ENCODE assay signal across 17 cellular contexts in the genomic region with DNA sequence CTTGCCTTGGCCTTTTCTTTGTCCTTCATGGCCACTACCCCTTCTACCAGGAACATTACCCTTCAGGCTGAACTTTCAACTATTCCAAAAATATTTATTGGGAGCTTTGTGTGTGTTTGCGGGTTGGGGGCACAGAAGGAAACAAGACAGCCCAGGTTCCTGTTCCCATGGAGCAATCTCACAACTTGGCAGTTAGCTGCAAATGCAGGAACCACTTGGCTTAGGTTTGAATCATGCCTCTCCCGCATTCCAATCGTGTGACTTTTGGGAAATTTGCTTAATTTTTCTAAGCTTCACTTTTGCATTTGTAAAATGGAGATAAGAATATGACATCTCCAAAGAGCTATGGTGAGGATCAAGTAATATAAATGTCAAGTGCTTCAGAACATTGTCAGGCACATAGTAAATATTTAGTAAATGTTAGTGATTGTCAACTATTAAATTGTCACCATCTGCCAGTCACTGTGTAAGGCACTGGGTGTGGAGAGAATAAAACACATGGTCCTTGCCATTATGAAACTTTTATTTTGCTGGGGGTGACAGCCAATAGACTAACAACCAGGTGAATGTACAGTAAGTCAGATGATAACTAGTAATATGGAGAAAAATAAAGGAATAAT.
A peak's percentile ranks its signal among the peaks of the same experiment; 100 is the strongest.
DNase-seq lines count a peak whose midpoint lies in the region; FAIRE-seq and TF ChIP-seq lines count a peak whose summit lies in the region.
"Had no signal": no experiment of that assay in that cellular context is flagged by ENCODE, and none has a peak within 500 bp of the region (broad histone marks: within the 10 kb centered on the region; RNA-seq: fewer than 3 reads in every experiment).

No MANE protein-coding gene starts in this region.

- no peaks in the 10 kb centered on the region for H3K9me3 ChIP-seq in SK-N-SH
- H3K9me3 ChIP-seq in fibroblast of lung (ENCODE audit: control insufficient read depth, insufficient read depth, low read depth, low read length), result no peaks in the 10 kb centered on the region
- no peaks in the 10 kb centered on the region for H3K9me3 ChIP-seq in WERI-Rb-1 (ENCODE audit: severe bottlenecking)
- H3K9me3 ChIP-seq: psoas muscle, SJCRH30 had no signal

- H3K36me3 Mint-ChIP-seq in Calu3 (ENCODE audit: insufficient read depth, unreplicated experiment), result no peaks in the 10 kb centered on the region
- no peaks in the 10 kb centered on the region for H3K36me3 Mint-ChIP-seq in osteocyte (ENCODE audit: unreplicated experiment)
- H3K36me3 Mint-ChIP-seq: stimulated activated naive B cell treated with anti-CD40 and anti-IgM and Interleukin-4, amounts not matched to agents 10 μg/mL and 1 μg/mL and 100 μg/mL, for 72 hours had no signal

- H2AFZ ChIP-seq in SK-N-SH (ENCODE audit: low read depth) (peak overlapping the region; percentile 53; the same call in 1 of the 2 replicates), fibroblast of lung (ENCODE audit: low read length) (peak overlapping the region; percentile 17)

- no peaks in the 10 kb centered on the region for H3K9me2 ChIP-seq in SK-N-SH

- POLR2A ChIA-PET in SK-N-SH (lab: Yijun Ruan, JAX), result no interaction called here

- intact Hi-C loops in Calu3 (cut with micrococcal nuclease; ENCODE audit: unreplicated experiment), result no loop called here

- H3K4me1 Mint-ChIP-seq in Calu3 (ENCODE audit: low read depth, unreplicated experiment) (peaks cover 22% of the 10 kb centered on the region), osteocyte (ENCODE audit: unreplicated experiment) (peaks cover 29% of the 10 kb centered on the region)

- H3K4me3 ChIP-seq in SK-N-SH (ENCODE audit: low read depth in 2 of 2, low read length in 1 of 2) (peak overlapping the region in 1 of 2 experiments; percentile 24; a peak in 1 of 4 replicates), fibroblast of lung (replicated peaks in 1 of 4; ENCODE audit: control extremely low read depth in 1 of 4, insufficient read depth in 1 of 4, low read depth in 3 of 4, low read length in 4 of 4) (no peak overlapping the region), WERI-Rb-1 (ENCODE audit: low read depth, low read length) (no peak overlapping the region)
- H3K4me3 ChIP-seq: heart right ventricle, psoas muscle, SJCRH30 had no signal

- peak; percentile 27 for DNase-seq in Calu3
- DNase-seq in SK-N-SH, result no peak
- DNase-seq in fibroblast of lung (ENCODE audit: low read depth in 2 of 2), result peak; percentile 77 to 93
- DNase-seq in osteocyte (ENCODE audit: extremely low spot score, unreplicated experiment), result no peak
- no peak for DNase-seq in NCI-H510A treated with DMSO at 0.1 percent for 48 hours (lab: John Stamatoyannopoulos, UW)
- no peak for DNase-seq in WERI-Rb-1
- no peak for DNase-seq in D721Med (ENCODE audit: insufficient read length, low spot score)
- DNase-seq in GM19238 (ENCODE audit: insufficient read length, low spot score), result no peak
- DNase-seq: effector CD4-positive, alpha-beta T cell; GF-D8; heart right ventricle; NCI-H1105 treated with DMSO at 0.1 percent for 48 hours; psoas muscle; SJCRH30; stimulated activated CD4-positive, alpha-beta T cell treated with anti-CD3 and anti-CD28 coated beads, Interleukin-2, amount 100 ng/mL, for 48 hours; stimulated activated naive B cell treated with anti-CD40 and anti-IgM and Interleukin-4, amounts not matched to agents 10 μg/mL and 1 μg/mL and 100 μg/mL, for 72 hours had no signal

- peak overlapping the region in 1 of 2 experiments; percentile 76; a peak in 2 of 4 replicates for H3K27ac ChIP-seq in SK-N-SH (ENCODE audit: low read depth in 2 of 2, low read length in 1 of 2)
- H3K27ac ChIP-seq in fibroblast of lung (ENCODE audit: insufficient read depth, low read length), result peak overlapping the region; percentile 91
- no peak overlapping the region for H3K27ac ChIP-seq in WERI-Rb-1
- H3K27ac ChIP-seq: C4-2B, psoas muscle, SJCRH30 had no signal

- H3K4me3 Mint-ChIP-seq in Calu3 (ENCODE audit: low read depth, unreplicated experiment) (no peak overlapping the region), osteocyte (ENCODE audit: unreplicated experiment) (no peak overlapping the region)
- H3K4me3 Mint-ChIP-seq: stimulated activated naive B cell treated with anti-CD40 and anti-IgM and Interleukin-4, amounts not matched to agents 10 μg/mL and 1 μg/mL and 100 μg/mL, for 72 hours had no signal

- CTCF ChIA-PET in Calu3 (lab: Charles Lee), result interaction anchor here (1.3 to 1.7 kb wide), 2 partner anchors 9 to 12 kb away, joined by 4 to 8 read pairs; no protein-coding TSS in a partner anchor
- CTCF ChIA-PET in SK-N-SH (lab: Yijun Ruan, JAX), result interaction anchor here (1.5 kb wide), 2 partner anchors 11 to 23 kb away, joined by 3 to 5 read pairs; no protein-coding TSS in a partner anchor

- H3K27me3 Mint-ChIP-seq in Calu3 (ENCODE audit: unreplicated experiment), result no peaks in the 10 kb centered on the region
- no peaks in the 10 kb centered on the region for H3K27me3 Mint-ChIP-seq in osteocyte (ENCODE audit: unreplicated experiment)
- H3K27me3 Mint-ChIP-seq: stimulated activated naive B cell treated with anti-CD40 and anti-IgM and Interleukin-4, amounts not matched to agents 10 μg/mL and 1 μg/mL and 100 μg/mL, for 72 hours had no signal

- H3K27ac Mint-ChIP-seq in Calu3 (ENCODE audit: unreplicated experiment) (no peak overlapping the region), osteocyte (ENCODE audit: unreplicated experiment) (peak overlapping the region; percentile 70)
- H3K27ac Mint-ChIP-seq: stimulated activated naive B cell treated with anti-CD40 and anti-IgM and Interleukin-4, amounts not matched to agents 10 μg/mL and 1 μg/mL and 100 μg/mL, for 72 hours had no signal

- no TSS peak for BruUV-seq in Calu3 (replicated peaks; lab: Mats Ljungman, UMichigan)

- H3K4me1 ChIP-seq in SK-N-SH (ENCODE audit: control insufficient read depth in 1 of 2, insufficient read depth in 2 of 2, low read depth in 1 of 2, low read length in 1 of 2) (peaks cover 0 to 18% of the 10 kb centered on the region in 2 experiments; a peak in 3 of 4 replicates), fibroblast of lung (ENCODE audit: control insufficient read depth, extremely low read depth, insufficient read depth, low read length) (peaks cover 10% of the 10 kb centered on the region)
- H3K4me1 ChIP-seq: psoas muscle had no signal

- H3K27me3 ChIP-seq in SK-N-SH (ENCODE audit: insufficient read depth), result no peaks in the 10 kb centered on the region
- no peaks in the 10 kb centered on the region for H3K27me3 ChIP-seq in fibroblast of lung (ENCODE audit: control insufficient read depth, insufficient read depth, low read length)
- H3K27me3 ChIP-seq in WERI-Rb-1 (ENCODE audit: insufficient read depth, low read depth, severe bottlenecking), result no peaks in the 10 kb centered on the region
- H3K27me3 ChIP-seq: heart right ventricle, SJCRH30 had no signal

- peak in 1 of 2 experiments; percentile 21; a peak in 1 of 4 replicates for TF ChIP-seq EP300 in SK-N-SH (IDR thresholded peaks at IDR 0.05; ENCODE audit: borderline replicate concordance in 1 of 2, low read depth in 1 of 2, low read length in 1 of 2)

- H4K20me1 ChIP-seq in SK-N-SH (ENCODE audit: insufficient read depth) (no peaks in the 10 kb centered on the region), fibroblast of lung (ENCODE audit: control insufficient read depth, extremely low read depth, insufficient read depth, low read length) (no peaks in the 10 kb centered on the region)

- H3K4me2 ChIP-seq in SK-N-SH (peak overlapping the region; percentile 50), fibroblast of lung (ENCODE audit: extremely low read depth, insufficient read depth, low read length) (peak overlapping the region; percentile 60)

- TF ChIP-seq RAD21 in SK-N-SH (IDR thresholded peaks at IDR 0.05; ENCODE audit: low read length), result no peak

- WGBS in SK-N-SH (ENCODE audit: low lambda C conversion rate), result 4% methylated on average over 3 of the region's 3 CpGs

- no peaks in the 10 kb centered on the region for H3F3A ChIP-seq in SK-N-SH (replicated peaks; ENCODE audit: insufficient read depth)

- H3K36me3 ChIP-seq in SK-N-SH (replicated peaks in 1 of 2; ENCODE audit: control insufficient read depth in 1 of 2, insufficient read depth in 2 of 2, low read length in 1 of 2) (no peaks in the 10 kb centered on the region), fibroblast of lung (ENCODE audit: control insufficient read depth, insufficient read depth, low read length) (no peaks in the 10 kb centered on the region), WERI-Rb-1 (no peaks in the 10 kb centered on the region)
- H3K36me3 ChIP-seq: heart right ventricle, SJCRH30 had no signal

- H3K9me3 Mint-ChIP-seq in Calu3 (ENCODE audit: low read depth, unreplicated experiment) (no peaks in the 10 kb centered on the region), osteocyte (ENCODE audit: unreplicated experiment) (peaks cover 7% of the 10 kb centered on the region)
- H3K9me3 Mint-ChIP-seq: stimulated activated naive B cell treated with anti-CD40 and anti-IgM and Interleukin-4, amounts not matched to agents 10 μg/mL and 1 μg/mL and 100 μg/mL, for 72 hours had no signal

- H3K9ac ChIP-seq in SK-N-SH (peak overlapping the region; percentile 41; the same call in 1 of the 2 replicates), fibroblast of lung (ENCODE audit: insufficient read depth, low read length) (peak overlapping the region; percentile 55)

- TF ChIP-seq CTCF in Calu3 (IDR thresholded peaks at IDR 0.05; ENCODE audit: unreplicated experiment) (no peak), SK-N-SH (IDR thresholded peaks at IDR 0.05) (no peak), fibroblast of lung (conservative IDR thresholded peaks at IDR 0.05 in 1 of 2, IDR thresholded peaks at IDR 0.05 in 1 of 2; ENCODE audit: low read depth in 1 of 2, low read length in 2 of 2) (no peak), osteocyte (IDR thresholded peaks at IDR 0.05) (no peak), WERI-Rb-1 (IDR thresholded peaks at IDR 0.05; ENCODE audit: low read depth, low read length) (no peak), D721Med (IDR thresholded peaks at IDR 0.05; ENCODE audit: insufficient read depth, missing control alignments) (no peak)

- H3K79me2 ChIP-seq in SK-N-SH (ENCODE audit: insufficient read depth) (no peaks in the 10 kb centered on the region), fibroblast of lung (ENCODE audit: control insufficient read depth, insufficient read depth, low read length) (no peaks in the 10 kb centered on the region)

- FAIRE-seq in D721Med (lab: Jason Lieb, UNC), result no peak

TF ChIP-seq in SK-N-SH, 30 proteins besides CTCF, POLR2A, EP300 and RAD21 (continues in another document):
- TF ChIP-seq TCF12 (IDR thresholded peaks at IDR 0.05) (peak; percentile 28), YY1 (IDR thresholded peaks at IDR 0.05; ENCODE audit: low read depth) (no peak)
- TF ChIP-seq, protein P1, sequence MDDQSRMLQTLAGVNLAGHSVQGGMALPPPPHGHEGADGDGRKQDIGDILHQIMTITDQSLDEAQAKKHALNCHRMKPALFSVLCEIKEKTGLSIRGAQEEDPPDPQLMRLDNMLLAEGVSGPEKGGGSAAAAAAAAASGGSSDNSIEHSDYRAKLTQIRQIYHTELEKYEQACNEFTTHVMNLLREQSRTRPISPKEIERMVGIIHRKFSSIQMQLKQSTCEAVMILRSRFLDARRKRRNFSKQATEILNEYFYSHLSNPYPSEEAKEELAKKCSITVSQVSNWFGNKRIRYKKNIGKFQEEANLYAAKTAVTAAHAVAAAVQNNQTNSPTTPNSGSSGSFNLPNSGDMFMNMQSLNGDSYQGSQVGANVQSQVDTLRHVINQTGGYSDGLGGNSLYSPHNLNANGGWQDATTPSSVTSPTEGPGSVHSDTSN (IDR thresholded peaks at IDR 0.05), result peak; percentile 23; the same call in 1 of the 2 replicates

Comparison
In these comparisons a context has a peak if more than half of its experiments do, and no peak if none do; other contexts are left out.
1. DNase-seq: peak in Calu3 (single experiment) and fibroblast of lung (2 of 2); none in SK-N-SH (single experiment), osteocyte (single experiment), NCI-H510A treated with DMSO at 0.1 percent for 48 hours (single experiment), WERI-Rb-1 (single experiment), D721Med (single experiment) and GM19238 (single experiment).